Comparison of ENCODE assay signal across 16 cellular contexts in the genomic region with DNA sequence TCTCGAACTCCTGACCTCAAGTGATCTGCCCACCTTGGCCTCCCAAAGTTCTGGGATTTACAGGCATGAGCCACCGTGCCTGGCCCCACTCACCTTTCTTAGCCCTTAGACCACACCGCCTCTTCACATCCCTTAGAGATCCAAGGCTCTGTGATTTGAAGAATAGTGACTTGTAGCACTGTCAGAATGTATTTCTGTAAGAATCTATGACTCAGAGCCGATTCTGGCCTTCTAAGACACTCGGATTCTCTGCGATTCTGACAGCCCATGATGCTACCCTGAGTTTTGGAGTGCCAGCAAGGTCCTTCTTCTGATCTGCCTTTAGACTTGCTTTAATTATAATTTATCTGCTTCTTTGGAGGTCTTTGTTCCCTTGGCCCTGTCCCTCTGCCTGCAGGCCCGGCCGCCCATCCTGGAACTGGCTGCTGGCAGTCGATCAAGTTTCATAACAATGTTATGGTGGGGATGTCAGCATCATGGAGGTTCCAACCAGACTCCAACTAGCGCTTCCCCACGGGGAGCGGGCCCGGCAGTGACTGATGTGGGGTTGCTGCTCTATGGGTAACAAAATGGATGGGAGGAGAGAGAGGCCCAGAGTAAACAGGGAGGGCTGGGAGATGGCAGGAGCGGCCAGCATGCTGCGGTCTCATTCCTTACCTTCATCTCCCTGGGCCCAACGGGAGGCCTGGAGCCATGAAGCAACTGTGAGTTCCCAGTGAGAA.
"Had no signal": no experiment of that assay in that cellular context is flagged by ENCODE, and none has a peak within 500 bp of the region (broad histone marks: within the 10 kb centered on the region; RNA-seq: fewer than 3 reads in every experiment).

No MANE protein-coding gene starts in this region.

- H3K4me3 ChIP-seq: dorsolateral prefrontal cortex, esophagus squamous epithelium, left ventricle myocardium inferior, ovary, upper lobe of right lung had no signal

- ATAC-seq: activated CD4-positive, CD25-positive, alpha-beta regulatory T cell treated with anti-CD3 and anti-CD28 coated beads, Interleukin-2, amount 50 U/mL, for 24 hours; activated CD8-positive, alpha-beta memory T cell treated with anti-CD3 and anti-CD28 coated beads, Interleukin-2, amount 10 ng/mL, durations not matched to agents 7 days and 5 days; activated naive CD4-positive, alpha-beta T cell treated with anti-CD3 and anti-CD28 coated beads, Interleukin-2, amount 50 U/mL, for 72 hours; stimulated activated naive CD8-positive, alpha-beta T cell treated with anti-CD3 and anti-CD28 coated beads, Interleukin-15, Interleukin-2, amounts not matched to agents 100 U/mL and 50 U/mL, for 24 hours; upper lobe of right lung had no signal

- DNase-seq: activated CD4-positive, alpha-beta T cell treated with anti-CD3 and anti-CD28 coated beads, Interleukin-2, amount 50 U/mL, for 48 hours; activated CD8-positive, alpha-beta memory T cell treated with anti-CD3 and anti-CD28 coated beads, Interleukin-2, amount 10 ng/mL, durations not matched to agents 7 days and 5 days; activated effector memory CD4-positive, alpha-beta T cell treated with Interleukin-2 at 50 U/mL for 16 hours; activated T-cell treated with anti-CD3 and anti-CD28 coated beads, Interleukin-2, amount 50 U/mL, for 24 hours; amygdala; dorsolateral prefrontal cortex; esophagus squamous epithelium; kidney; left ventricle myocardium inferior; nephron progenitor cell; ovary; stimulated activated CD4-positive, alpha-beta T cell treated with anti-CD3 and anti-CD28 coated beads, Interleukin-2, amount 100 ng/mL, for 48 hours; stimulated activated naive CD8-positive, alpha-beta T cell treated with anti-CD3 and anti-CD28 coated beads, Interleukin-15, Interleukin-2, amounts not matched to agents 100 U/mL and 50 U/mL, for 24 hours; upper lobe of right lung had no signal
